In the genomic region with DNA sequence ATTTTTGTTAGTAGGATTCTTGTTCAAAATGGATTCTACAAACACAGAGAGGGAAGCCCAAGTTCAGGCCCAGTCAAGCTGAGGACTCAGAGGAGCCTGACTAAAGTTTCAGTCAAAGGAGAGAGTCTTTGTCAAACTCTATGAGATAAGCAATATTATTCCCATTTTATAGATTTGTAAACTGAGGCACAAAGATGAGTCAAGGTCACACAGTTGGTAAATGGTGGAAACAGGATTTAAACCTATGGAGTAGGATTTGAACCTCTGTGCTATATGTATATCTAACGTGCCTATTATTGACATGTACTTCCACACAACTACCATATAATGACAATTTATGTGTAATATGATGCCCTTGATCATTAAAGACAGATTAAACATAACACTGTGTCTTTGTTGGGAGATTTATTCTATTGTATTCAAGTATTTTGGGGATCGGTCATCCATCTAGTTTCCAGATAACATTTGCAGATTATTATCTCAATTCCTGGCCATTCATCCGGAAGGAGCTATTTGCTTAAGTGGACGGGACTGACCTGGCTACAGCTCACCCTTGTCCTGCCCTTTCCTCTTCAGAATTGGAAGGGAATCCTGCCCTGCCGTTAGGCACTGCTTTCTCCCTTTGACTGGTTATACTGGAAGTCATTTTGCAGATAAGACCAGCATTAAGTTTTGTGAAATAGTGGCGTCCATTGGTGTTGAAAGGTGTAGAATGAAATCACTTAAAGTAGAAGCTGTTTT, we compare ENCODE assay signal across 22 cellular contexts.
DNase-seq lines count a peak whose midpoint lies in the region; TF ChIP-seq lines count a peak whose summit lies in the region.
"Had no signal": no experiment of that assay in that cellular context is flagged by ENCODE, and none has a peak within 500 bp of the region (broad histone marks: within the 10 kb centered on the region; RNA-seq: fewer than 3 reads in every experiment).

No MANE protein-coding gene starts in this region.

- no peaks in the 10 kb centered on the region for H3K4me1 ChIP-seq in esophagus muscularis mucosa
- H3K4me1 ChIP-seq: Caco-2 had no signal

- no peaks in the 10 kb centered on the region for H3K27me3 ChIP-seq in esophagus muscularis mucosa

- H3K9me3 ChIP-seq in esophagus muscularis mucosa = no peaks in the 10 kb centered on the region
- H3K9me3 ChIP-seq: Caco-2 had no signal

- WGBS in esophagus muscularis mucosa = 88% methylated on average over 6 of the region's 6 CpGs

- TF ChIP-seq POLR2A in esophagus muscularis mucosa (IDR thresholded peaks at IDR 0.05; ENCODE audit: low read depth) = no peak

- H3K27ac ChIP-seq in VCaP (0 out of 2 replicates have a peak overlapping the region, but pooled peaks have one; percentile 2), esophagus muscularis mucosa (replicated peaks in 1 of 4) (no peak overlapping the region)
- H3K27ac ChIP-seq: 22Rv1, C4-2B, SK-N-MC had no signal

- intact Hi-C loops in esophagus muscularis mucosa (cut with DNase I) = no loop called here

- TF ChIP-seq CTCF in VCaP (conservative IDR thresholded peaks at IDR 0.05) (no peak), esophagus muscularis mucosa (IDR thresholded peaks at IDR 0.05) (no peak)

- DNase-seq in DMS53 (lab: John Stamatoyannopoulos, UW) (peak; percentile 9), DMS53 treated with DMSO at 0.1 percent for 48 hours (lab: John Stamatoyannopoulos, UW; ENCODE audit: unreplicated experiment) (no peak), NCI-H748 (lab: John Stamatoyannopoulos, UW; ENCODE audit: unreplicated experiment) (peak; percentile 76), kidney glomerular epithelial cell (lab: John Stamatoyannopoulos, UW) (peak; percentile 38), EL (no peak), esophagus muscularis mucosa (ENCODE audit: extremely low spot score) (no peak)
- DNase-seq in stimulated activated CD4-positive, alpha-beta T cell treated with anti-CD3 and anti-CD28 coated beads, Interleukin-15, amount 100 ng/mL, for 24 hours = no peak
- DNase-seq: Caco-2; CD8-positive, alpha-beta T cell; DMS 273 treated with DMSO at 0.1 percent for 48 hours; GOT3; KBM-7; MM.1S; NCI-H2029; NCI-H446 treated with DMSO at 0.1 percent for 48 hours; NCI-H526; NK-92 treated with Interleukin-12 subunit alpha and Interleukin-12 subunit beta, amount 100 ng/mL, for 24 hours; SHP77 treated with DMSO at 0.1 percent for 48 hours had no signal

- TF ChIP-seq EP300 in esophagus muscularis mucosa (IDR thresholded peaks at IDR 0.05) = no peak

- no peaks in the 10 kb centered on the region for H3K36me3 ChIP-seq in esophagus muscularis mucosa

- no peak overlapping the region for H3K4me3 ChIP-seq in esophagus muscularis mucosa
- H3K4me3 ChIP-seq: SK-N-MC had no signal

Comparison
In these comparisons a context has a peak if more than half of its experiments do, and no peak if none do; other contexts are left out.
1. DNase-seq: peak in DMS53 (single experiment), NCI-H748 (single experiment) and kidney glomerular epithelial cell (single experiment); none in DMS53 treated with DMSO at 0.1 percent for 48 hours (single experiment), EL (single experiment), stimulated activated CD4-positive, alpha-beta T cell treated with anti-CD3 and anti-CD28 coated beads, Interleukin-15, amount 100 ng/mL, for 24 hours (single experiment) and esophagus muscularis mucosa (single experiment).